Comparison of ENCODE assay signal across 16 cellular contexts in the genomic region with DNA sequence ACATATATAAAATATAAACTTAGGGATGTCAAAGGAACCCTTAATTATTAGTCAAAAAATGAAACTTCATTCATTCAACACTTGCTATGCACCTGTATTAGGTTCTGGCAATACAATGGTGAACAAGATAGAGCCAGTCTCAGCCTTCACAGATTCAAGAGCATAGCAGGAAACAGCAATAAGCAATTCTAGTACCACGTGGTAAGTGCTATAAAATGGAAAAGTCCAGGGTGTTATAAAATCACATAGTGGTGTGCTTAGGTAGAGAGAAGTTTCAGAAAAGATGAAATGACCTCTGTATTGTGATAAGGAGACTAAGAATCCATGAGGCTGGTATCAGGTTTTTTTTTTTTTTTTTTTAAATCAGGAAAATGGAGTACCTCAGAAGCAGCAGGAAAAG.
"Had no signal": no experiment of that assay in that cellular context is flagged by ENCODE, and none has a peak within 500 bp of the region (broad histone marks: within the 10 kb centered on the region; RNA-seq: fewer than 3 reads in every experiment).

No MANE protein-coding gene starts in this region.

- H3K9me3 Mint-ChIP-seq: activated naive CD4-positive, alpha-beta T cell treated with anti-CD3 and anti-CD28 coated beads, Interleukin-2, amount 50 U/mL, for 24 hours; natural killer cell had no signal

- H3K27ac Mint-ChIP-seq: activated naive CD4-positive, alpha-beta T cell treated with anti-CD3 and anti-CD28 coated beads, Interleukin-2, amount 50 U/mL, for 24 hours; natural killer cell had no signal

- H3K4me3 ChIP-seq: lower lobe of right lung, suprapubic skin, transverse colon, uterus had no signal

- DNase-seq: activated CD4-positive, alpha-beta T cell treated with anti-CD3 and anti-CD28 coated beads, Interleukin-2, amount 50 U/mL, for 4 hours; activated gamma-delta T cell; activated T-cell treated with anti-CD3 and anti-CD28 coated beads, Interleukin-2, amount 50 U/mL, for 48 hours; foreskin fibroblast; left cardiac atrium; lower lobe of right lung; natural killer cell; stimulated activated CD4-positive, alpha-beta T cell treated with anti-CD3 and anti-CD28 coated beads, Interleukin-12 subunit alpha, Interleukin-12 subunit beta, amount 100 ng/mL, for 4 hours; stimulated activated CD4-positive, alpha-beta T cell treated with anti-CD3 and anti-CD28 coated beads, Interleukin-1b, Interleukin-23, amount 100 ng/mL, for 48 hours; stimulated activated CD8-positive, alpha-beta memory T cell treated with anti-CD3 and anti-CD28 coated beads, Interleukin-4, amount 100 ng/mL, for 48 hours; stimulated activated naive CD4-positive, alpha-beta T cell treated with Interleukin-2 at 50 U/mL for 16 hours; transverse colon; uterus; WERI-Rb-1 had no signal

- H3K27me3 ChIP-seq: suprapubic skin, transverse colon, uterus had no signal

- H3K27me3 Mint-ChIP-seq: activated naive CD4-positive, alpha-beta T cell treated with anti-CD3 and anti-CD28 coated beads, Interleukin-2, amount 50 U/mL, for 24 hours had no signal

- ATAC-seq: left cardiac atrium, lower lobe of right lung, natural killer cell had no signal

- H3K4me3 Mint-ChIP-seq: activated naive CD4-positive, alpha-beta T cell treated with anti-CD3 and anti-CD28 coated beads, Interleukin-2, amount 50 U/mL, for 24 hours; natural killer cell had no signal

- H3K9me3 ChIP-seq: lower lobe of right lung, suprapubic skin, transverse colon, uterus had no signal

- H3K36me3 Mint-ChIP-seq: natural killer cell had no signal

- H3K36me3 ChIP-seq: lower lobe of right lung, suprapubic skin, transverse colon, uterus had no signal

- H3K27ac ChIP-seq: lower lobe of right lung, suprapubic skin, uterus, WERI-Rb-1 had no signal
